In genomic region chr18:79871481-79872091, GRCh38 we compare ENCODE assay signal across 28 cellular contexts.
DNase-seq lines count a peak whose midpoint lies in the region; ATAC-seq and TF ChIP-seq lines count a peak whose summit lies in the region.
"Had no signal": no experiment of that assay in that cellular context is flagged by ENCODE, and none has a peak within 500 bp of the region (broad histone marks: within the 10 kb centered on the region; RNA-seq: fewer than 3 reads in every experiment).

No MANE protein-coding gene starts in this region.

- no peak overlapping the region for H2BK120ac ChIP-seq in H9 (ENCODE audit: low read depth, low read length, poor library complexity, severe bottlenecking)

- no peak overlapping the region for H3T11ph ChIP-seq in H9 (ENCODE audit: low read length)

- H3K79me1 ChIP-seq in H9 (ENCODE audit: insufficient read depth, low read depth, low read length, poor library complexity, severe bottlenecking): no peaks in the 10 kb centered on the region

- no peak overlapping the region for H2BK12ac ChIP-seq in H9 (ENCODE audit: insufficient read length, low read depth, low read length)

- no peaks in the 10 kb centered on the region for H3K36me3 ChIP-seq in suprapubic skin
- H3K36me3 ChIP-seq: BLaER1, esophagus squamous epithelium, lower lobe of right lung, uterus had no signal

- ATAC-seq in left lobe of liver: no peak
- ATAC-seq in GM21528 (IDR thresholded peaks at IDR 0.05; ENCODE audit: low FRiP score, unreplicated experiment): no peak
- ATAC-seq: activated T-cell treated with anti-CD3 and anti-CD28 coated beads, Interleukin-2, amount 50 U/mL, for 72 hours; foreskin keratinocyte; GM12878; lower lobe of right lung; naive thymus-derived CD8-positive, alpha-beta T cell; stimulated activated naive CD8-positive, alpha-beta T cell treated with anti-CD3 and anti-CD28 coated beads, Interleukin-15, Interleukin-2, amounts not matched to agents 100 U/mL and 50 U/mL, for 24 hours had no signal

- no peak overlapping the region for H3K4me3 Mint-ChIP-seq in activated T-cell treated with anti-CD3 and anti-CD28 coated beads, Interleukin-2, amount 50 U/mL, for 24 hours
- no peak overlapping the region for H3K4me3 Mint-ChIP-seq in H9
- H3K4me3 Mint-ChIP-seq: activated naive CD4-positive, alpha-beta T cell treated with anti-CD3 and anti-CD28 coated beads for 36 hours; activated T-cell treated with anti-CD3 and anti-CD28 coated beads, Interleukin-2, amount 50 U/mL, for 72 hours; central memory CD8-positive, alpha-beta T cell; naive thymus-derived CD8-positive, alpha-beta T cell; T-helper 2 cell treated with Interferon-gamma antibody and Interleukin-4, amounts not matched to agents 5 μg/mL and 100 μg/mL, for 36 hours had no signal

- no peak overlapping the region for H2BK5ac ChIP-seq in H9 (ENCODE audit: insufficient read length, low read length)

- H3K18ac ChIP-seq in H9 (ENCODE audit: insufficient read length, low read depth, low read length): no peak overlapping the region

- no peak overlapping the region for H4K91ac ChIP-seq in H9 (ENCODE audit: insufficient read length, low read depth, low read length)

- H2BK20ac ChIP-seq in H9 (ENCODE audit: low read depth, low read length, poor library complexity, severe bottlenecking): no peak overlapping the region

- no peak overlapping the region for H3K9ac ChIP-seq in H9 (ENCODE audit: extremely low read depth, insufficient read length, low read length)
- H3K9ac ChIP-seq: BLaER1 had no signal

- H3K4me1 Mint-ChIP-seq in activated T-cell treated with anti-CD3 and anti-CD28 coated beads, Interleukin-2, amount 50 U/mL, for 24 hours (ENCODE audit: low read depth): no peaks in the 10 kb centered on the region
- H3K4me1 Mint-ChIP-seq in H9: peaks cover 0 to 9% of the 10 kb centered on the region in 2 experiments; a peak in 2 of 4 replicates
- H3K4me1 Mint-ChIP-seq: central memory CD8-positive, alpha-beta T cell; naive thymus-derived CD8-positive, alpha-beta T cell had no signal

- H2AFZ ChIP-seq in H9 (ENCODE audit: low read length): no peak overlapping the region

- DNase-seq in activated T-cell treated with anti-CD3 and anti-CD28 coated beads, Interleukin-2, amount 50 U/mL, for 24 hours: peak; percentile 7
- DNase-seq in activated T-cell treated with anti-CD3 and anti-CD28 coated beads for 4 hours (no peak), H9 (peak; percentile 30), left lobe of liver (ENCODE audit: low spot score) (peak; percentile 30), suprapubic skin (ENCODE audit: low spot score in 2 of 2) (peak; percentile 50 to 72), NCI-H526 treated with DMSO at 0.1 percent for 48 hours (lab: John Stamatoyannopoulos, UW) (no peak)
- DNase-seq: activated naive CD4-positive, alpha-beta T cell treated with anti-CD3 and anti-CD28 coated beads for 36 hours; activated T-cell treated with anti-CD3 and anti-CD28 coated beads, Interleukin-2, amount 50 U/mL, for 72 hours; dermis blood vessel endothelial cell; esophagus squamous epithelium; foreskin keratinocyte; kidney; lower lobe of right lung; MM.1S; naive thymus-derived CD8-positive, alpha-beta T cell; NCI-H2081 treated with DMSO at 0.1 percent for 48 hours; NCI-H2227 treated with DMSO at 0.1 percent for 48 hours; NCI-H69; nucleus accumbens; small intestine; stimulated activated CD4-positive, alpha-beta T cell treated with anti-CD3 and anti-CD28 coated beads, Interleukin-1b, Interleukin-23, amount 100 ng/mL, for 48 hours; stimulated activated naive CD8-positive, alpha-beta T cell treated with anti-CD3 and anti-CD28 coated beads, Interleukin-15, Interleukin-2, amounts not matched to agents 100 U/mL and 50 U/mL, for 24 hours; uterus had no signal

- H3K27ac Mint-ChIP-seq in activated T-cell treated with anti-CD3 and anti-CD28 coated beads, Interleukin-2, amount 50 U/mL, for 24 hours: no peak overlapping the region
- H3K27ac Mint-ChIP-seq in H9: no peak overlapping the region
- H3K27ac Mint-ChIP-seq: activated naive CD4-positive, alpha-beta T cell treated with anti-CD3 and anti-CD28 coated beads for 36 hours; activated T-cell treated with anti-CD3 and anti-CD28 coated beads, Interleukin-2, amount 50 U/mL, for 72 hours; T-helper 2 cell treated with Interferon-gamma antibody and Interleukin-4, amounts not matched to agents 5 μg/mL and 100 μg/mL, for 36 hours had no signal

- H3K27me3 ChIP-seq in H9 (ENCODE audit: insufficient read depth, low read length) (no peaks in the 10 kb centered on the region), suprapubic skin (peaks cover 51% of the 10 kb centered on the region)
- H3K27me3 ChIP-seq: BLaER1, foreskin keratinocyte, uterus had no signal

- H4K8ac ChIP-seq in H9 (replicated peaks; ENCODE audit: insufficient read length, low read depth, low read length): no peak overlapping the region

- H3K36me3 Mint-ChIP-seq in activated T-cell treated with anti-CD3 and anti-CD28 coated beads, Interleukin-2, amount 50 U/mL, for 24 hours (ENCODE audit: low read depth): no peaks in the 10 kb centered on the region
- H3K36me3 Mint-ChIP-seq in H9 (ENCODE audit: insufficient read depth in 1 of 3, low read depth in 3 of 3): no peaks in the 10 kb centered on the region
- H3K36me3 Mint-ChIP-seq: naive thymus-derived CD8-positive, alpha-beta T cell had no signal

- no peak overlapping the region for H3K4me3 ChIP-seq in suprapubic skin
- H3K4me3 ChIP-seq: BLaER1, esophagus squamous epithelium, GM12878, lower lobe of right lung, uterus had no signal

- no CpG with 5 or more reads among the region's 33 CpGs for WGBS in H9 (ENCODE audit: extremely low coverage, insufficient read length, low lambda C conversion rate)
- WGBS in suprapubic skin: 81% methylated on average over 19 of the region's 33 CpGs

- H3K4me2 ChIP-seq in H9 (ENCODE audit: insufficient read depth, insufficient read length, low read length): no peak overlapping the region
- H3K4me2 ChIP-seq: BLaER1 had no signal

- H3K4ac ChIP-seq in H9 (ENCODE audit: low read depth, low read length): no peak overlapping the region

- H3K4me1 ChIP-seq in H9 (ENCODE audit: insufficient read depth, low read length) (no peaks in the 10 kb centered on the region), suprapubic skin (peaks cover 9% of the 10 kb centered on the region)
- H3K4me1 ChIP-seq: foreskin keratinocyte, lower lobe of right lung, uterus had no signal

- no peak overlapping the region for H2AK5ac ChIP-seq in H9 (ENCODE audit: insufficient read length, low read length)

- no peaks in the 10 kb centered on the region for H3K23me2 ChIP-seq in H9 (ENCODE audit: insufficient read length, low read depth, low read length, poor library complexity, severe bottlenecking)

- TF ChIP-seq POLR2A in suprapubic skin (IDR thresholded peaks at IDR 0.05): no peak

- no peaks in the 10 kb centered on the region for H4K20me1 ChIP-seq in H9 (ENCODE audit: control insufficient read depth, insufficient read depth, insufficient read length)
- H4K20me1 ChIP-seq: BLaER1 had no signal

- no peak overlapping the region for H2BK15ac ChIP-seq in H9 (ENCODE audit: low read depth, low read length)

- H3K56ac ChIP-seq in H9 (ENCODE audit: insufficient read length, low read depth, low read length): no peak overlapping the region

- no peak overlapping the region for H3K27ac ChIP-seq in H9 (ENCODE audit: insufficient read length, low read depth, low read length)
- H3K27ac ChIP-seq in suprapubic skin: no peak overlapping the region
- H3K27ac ChIP-seq: BLaER1, esophagus squamous epithelium, foreskin keratinocyte, lower lobe of right lung, uterus had no signal

- peaks cover 2% of the 10 kb centered on the region for H3K27me3 Mint-ChIP-seq in activated T-cell treated with anti-CD3 and anti-CD28 coated beads, Interleukin-2, amount 50 U/mL, for 24 hours
- no peaks in the 10 kb centered on the region; the same call in 1 of the 2 replicates for H3K27me3 Mint-ChIP-seq in H9 (ENCODE audit: low read depth)
- H3K27me3 Mint-ChIP-seq: central memory CD8-positive, alpha-beta T cell had no signal

- TF ChIP-seq CTCF in H9 (conservative IDR thresholded peaks at IDR 0.05) (no peak), suprapubic skin (IDR thresholded peaks at IDR 0.05) (no peak)

- TF ChIP-seq EP300 in suprapubic skin (IDR thresholded peaks at IDR 0.05): no peak

- H3K9me3 ChIP-seq in H9 (ENCODE audit: control insufficient read depth, low read depth, low read length) (no peaks in the 10 kb centered on the region), suprapubic skin (no peaks in the 10 kb centered on the region)
- H3K9me3 ChIP-seq: BLaER1, esophagus squamous epithelium, lower lobe of right lung, uterus had no signal

- no peaks in the 10 kb centered on the region for H3K9me3 Mint-ChIP-seq in activated T-cell treated with anti-CD3 and anti-CD28 coated beads, Interleukin-2, amount 50 U/mL, for 24 hours
- no peaks in the 10 kb centered on the region for H3K9me3 Mint-ChIP-seq in H9
- H3K9me3 Mint-ChIP-seq: activated naive CD4-positive, alpha-beta T cell treated with anti-CD3 and anti-CD28 coated beads for 36 hours; activated T-cell treated with anti-CD3 and anti-CD28 coated beads, Interleukin-2, amount 50 U/mL, for 72 hours; central memory CD8-positive, alpha-beta T cell; naive thymus-derived CD8-positive, alpha-beta T cell; T-helper 2 cell treated with Interferon-gamma antibody and Interleukin-4, amounts not matched to agents 5 μg/mL and 100 μg/mL, for 36 hours had no signal

- H4K5ac ChIP-seq in H9 (ENCODE audit: insufficient read length, low read depth, low read length): no peak overlapping the region

- H3K23ac ChIP-seq in H9 (ENCODE audit: insufficient read length, low read depth, low read length): no peak overlapping the region

- no peak overlapping the region for H3K14ac ChIP-seq in H9 (ENCODE audit: insufficient read depth, low read length)

- H3K79me2 ChIP-seq in H9 (ENCODE audit: insufficient read depth, low read length): no peaks in the 10 kb centered on the region

Comparison
In these comparisons a context has a peak if more than half of its experiments do, and no peak if none do; other contexts are left out.
1. DNase-seq: peak in activated T-cell treated with anti-CD3 and anti-CD28 coated beads, Interleukin-2, amount 50 U/mL, for 24 hours (single experiment), H9 (single experiment), left lobe of liver (single experiment) and suprapubic skin (2 of 2); none in activated T-cell treated with anti-CD3 and anti-CD28 coated beads for 4 hours (single experiment) and NCI-H526 treated with DMSO at 0.1 percent for 48 hours (single experiment).